ENCODE assay signal across 15 cellular contexts in genomic region chr10:62626096-62626495, GRCh38.
DNase-seq lines count a peak whose midpoint lies in the region; ATAC-seq and TF ChIP-seq lines count a peak whose summit lies in the region.
"Had no signal": no experiment of that assay in that cellular context is flagged by ENCODE, and none has a peak within 500 bp of the region (broad histone marks: within the 10 kb centered on the region; RNA-seq: fewer than 3 reads in every experiment).

No MANE protein-coding gene starts in this region.

- H3K9me2 ChIP-seq in DOHH2 (replicated peaks; ENCODE audit: control insufficient read depth, low read length): no peaks in the 10 kb centered on the region

- H3K27ac ChIP-seq in DOHH2 (ENCODE audit: low read depth, low read length) (peak overlapping the region; percentile 78), osteoblast (ENCODE audit: low read depth, low read length) (no peak overlapping the region)

- H4K20me1 ChIP-seq in DOHH2 (ENCODE audit: control insufficient read depth, insufficient read depth, low read depth, low read length): no peaks in the 10 kb centered on the region
- H4K20me1 ChIP-seq in osteoblast (ENCODE audit: insufficient read depth, low read length): no peaks in the 10 kb centered on the region

- ATAC-seq in HG03039 (IDR thresholded peaks at IDR 0.05; ENCODE audit: unreplicated experiment) (no peak), GM19452 (IDR thresholded peaks at IDR 0.05; ENCODE audit: unreplicated experiment) (no peak)

- no peak for TF ChIP-seq CTCF in DOHH2 (IDR thresholded peaks at IDR 0.05; ENCODE audit: low read depth, low read length, poor library complexity, severe bottlenecking)
- TF ChIP-seq CTCF in osteoblast (IDR thresholded peaks at IDR 0.05; ENCODE audit: extremely low read depth, low read depth, low read length): no peak

- DNase-seq in NAMALWA (ENCODE audit: low spot score): peak; percentile 16
- DNase-seq in ecto neural progenitor cell (ENCODE audit: low spot score): peak; percentile 0
- no peak for DNase-seq in osteoblast (ENCODE audit: insufficient read length, low spot score, missing footprints)
- no peak for DNase-seq in A172 (ENCODE audit: low spot score)
- DNase-seq in HUDEP-2 (lab: John Stamatoyannopoulos, UW; ENCODE audit: unreplicated experiment in 76 of 76): no peak
- DNase-seq: ACHN, BE2C, DMS 273 treated with DMSO at 0.1 percent for 48 hours, NCI-H1436, NCI-H524, SIG-M5, SW 1271 had no signal

- H2AFZ ChIP-seq in osteoblast (ENCODE audit: low read length): peak overlapping the region; percentile 48

- H3K4me2 ChIP-seq in DOHH2 (ENCODE audit: low read length) (peak overlapping the region; percentile 56), osteoblast (ENCODE audit: insufficient read depth, low read length) (peak overlapping the region; percentile 28)

- H3K4me1 ChIP-seq in DOHH2 (ENCODE audit: control insufficient read depth, low read length): peaks cover 56% of the 10 kb centered on the region
- H3K4me1 ChIP-seq in osteoblast (ENCODE audit: insufficient read depth, low read length): peaks cover 32% of the 10 kb centered on the region
- H3K4me1 ChIP-seq: BE2C had no signal

- H3K36me3 ChIP-seq in DOHH2 (ENCODE audit: control insufficient read depth, low read length) (no peaks in the 10 kb centered on the region), osteoblast (ENCODE audit: insufficient read depth, low read length) (no peaks in the 10 kb centered on the region)
- H3K36me3 ChIP-seq: BE2C had no signal

- H3K27me3 ChIP-seq in DOHH2 (ENCODE audit: control insufficient read depth, low read length) (no peaks in the 10 kb centered on the region), osteoblast (ENCODE audit: insufficient read depth, low read length) (no peaks in the 10 kb centered on the region)
- H3K27me3 ChIP-seq: BE2C had no signal

- H3F3A ChIP-seq in DOHH2 (ENCODE audit: control insufficient read depth, insufficient read depth): peaks cover 27% of the 10 kb centered on the region

- H3K9me3 ChIP-seq in DOHH2 (ENCODE audit: control insufficient read depth, insufficient read depth, low read length): no peaks in the 10 kb centered on the region
- H3K9me3 ChIP-seq in osteoblast (ENCODE audit: low read depth, low read length): no peaks in the 10 kb centered on the region
- H3K9me3 ChIP-seq: BE2C had no signal

- no peaks in the 10 kb centered on the region for H3K79me2 ChIP-seq in DOHH2 (ENCODE audit: control insufficient read depth, low read length)
- H3K79me2 ChIP-seq in osteoblast (ENCODE audit: insufficient read depth, low read length): no peaks in the 10 kb centered on the region

- peak overlapping the region; percentile 45 for H3K4me3 ChIP-seq in DOHH2 (ENCODE audit: low read length)
- H3K4me3 ChIP-seq in osteoblast (ENCODE audit: insufficient read depth, low read length): no peak overlapping the region

Comparison
In these comparisons a context has a peak if more than half of its experiments do, and no peak if none do; other contexts are left out.
1. DNase-seq: peak in NAMALWA (single experiment) and ecto neural progenitor cell (single experiment); none in osteoblast (single experiment), A172 (single experiment) and HUDEP-2 (0 of 76).